Comparison of ENCODE assay signal across 9 cellular contexts in the genomic region with DNA sequence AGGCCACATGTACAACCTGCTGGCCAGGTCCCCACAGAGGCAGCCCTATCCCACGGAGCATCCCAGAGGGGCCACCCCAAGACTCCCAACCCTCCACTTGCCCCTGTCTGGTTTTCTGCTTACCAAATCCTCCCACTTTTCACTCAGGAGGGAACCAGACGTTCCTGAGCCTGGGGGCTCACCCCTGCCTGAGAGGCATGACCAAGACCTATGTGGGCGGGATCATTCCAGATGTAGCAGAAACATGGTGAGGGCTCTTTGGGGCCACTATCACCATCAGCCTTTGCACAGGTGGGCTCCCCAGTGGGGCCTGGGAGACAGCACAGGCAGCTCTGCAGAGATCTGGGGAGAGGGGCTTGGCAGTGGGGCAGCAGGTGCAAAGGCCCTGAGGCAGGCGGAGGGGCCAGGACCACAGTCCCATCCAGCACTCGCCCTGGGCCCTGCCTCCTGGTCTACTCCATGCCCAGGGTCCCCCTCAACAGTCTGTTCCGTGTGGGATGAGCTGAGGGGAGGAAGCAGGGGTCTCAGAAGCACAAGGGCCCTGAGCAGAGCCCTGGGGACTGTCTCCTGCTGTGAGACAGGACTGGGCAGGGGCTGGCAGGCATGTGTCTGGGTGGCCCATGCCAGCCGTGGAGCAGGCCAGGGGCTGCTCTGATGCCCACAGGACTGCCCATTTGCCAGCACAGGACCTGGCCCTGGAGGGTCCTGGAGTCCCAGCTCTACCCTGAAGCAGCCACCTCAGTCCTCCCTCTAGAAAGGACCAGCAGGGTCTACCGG. TPM values are rescaled to one million over a fixed set of nuclear protein-coding genes. Genes with fewer than 3 reads are reported as not detected.
A peak's percentile ranks its signal among the peaks of the same experiment; 100 is the strongest.
DNase-seq lines count a peak whose midpoint lies in the region; ATAC-seq and TF ChIP-seq lines count a peak whose summit lies in the region.
"Had no signal": no experiment of that assay in that cellular context is flagged by ENCODE, and none has a peak within 500 bp of the region (broad histone marks: within the 10 kb centered on the region; RNA-seq: fewer than 3 reads in every experiment).

No MANE protein-coding gene starts in this region.

- no peaks in the 10 kb centered on the region for H3K9me3 ChIP-seq in CD8-positive, alpha-beta memory T cell (ENCODE audit: low read length)
- H3K9me3 ChIP-seq in PC-9 (ENCODE audit: insufficient read depth, low read depth) (no peaks in the 10 kb centered on the region; the same call in 1 of the 2 replicates), ovary (no peaks in the 10 kb centered on the region)

- H3K36me3 Mint-ChIP-seq in CD8-positive, alpha-beta memory T cell = peaks cover 0 to 4% (median 0%) of the 10 kb centered on the region in 3 donors

- no peaks in the 10 kb centered on the region for H3K9me2 ChIP-seq in PC-9 (ENCODE audit: insufficient read depth)

- peak overlapping the region; percentile 63 for H3K4me3 ChIP-seq in CD8-positive, alpha-beta memory T cell (ENCODE audit: low read length)
- no peak overlapping the region for H3K4me3 ChIP-seq in PC-9
- peak overlapping the region in 7 of 59 donors; percentile 59 to 75 (median 71) for H3K4me3 ChIP-seq in dorsolateral prefrontal cortex
- no peak overlapping the region for H3K4me3 ChIP-seq in ovary

- no peak for TF ChIP-seq EP300 in ovary (IDR thresholded peaks at IDR 0.05)

- peak overlapping the region in 4 of 7 donors; percentile 81 to 88 (median 85) for H3K4me3 Mint-ChIP-seq in CD8-positive, alpha-beta memory T cell

- H2AFZ ChIP-seq in PC-9 = no peak overlapping the region

- CTCF ChIA-PET in CD8-positive, alpha-beta memory T cell (lab: Charles Lee) = interaction anchor here (1.2 to 1.6 kb wide), 3 partner anchors 8 to 61 kb away, joined by 3 to 5 read pairs (median 4); no protein-coding TSS in a partner anchor
- CTCF ChIA-PET in PC-9 (lab: Charles Lee) = no interaction called here

- H3K9me3 Mint-ChIP-seq in CD8-positive, alpha-beta memory T cell = peaks cover 0 to 2% (median 0%) of the 10 kb centered on the region in 5 donors

- peak overlapping the region; percentile 60 for H3K27ac ChIP-seq in CD8-positive, alpha-beta memory T cell (ENCODE audit: low read depth, low read length)
- H3K27ac ChIP-seq in PC-9 (no peak overlapping the region), dorsolateral prefrontal cortex (peak overlapping the region; percentile 45 to 98 (median 92)), ovary (peak overlapping the region in 1 of 2 donors; percentile 0)

- TF ChIP-seq POLR2A in ovary (IDR thresholded peaks at IDR 0.05) = no peak

- peak overlapping the region; percentile 75 for H3K4me2 ChIP-seq in PC-9

- H3K27ac Mint-ChIP-seq in CD8-positive, alpha-beta memory T cell = peak overlapping the region; percentile 93 to 100 (median 98)

- H3K27me3 ChIP-seq in CD8-positive, alpha-beta memory T cell (ENCODE audit: insufficient read depth, low read length, poor library complexity, severe bottlenecking) = no peaks in the 10 kb centered on the region
- H3K27me3 ChIP-seq in PC-9 (ENCODE audit: insufficient read depth, low read depth) = no peaks in the 10 kb centered on the region
- H3K27me3 ChIP-seq in dorsolateral prefrontal cortex = no peaks in the 10 kb centered on the region
- no peaks in the 10 kb centered on the region for H3K27me3 ChIP-seq in ovary

- TF ChIP-seq CTCF in PC-9 (conservative IDR thresholded peaks at IDR 0.05) (no peak), dorsolateral prefrontal cortex (IDR thresholded peaks at IDR 0.05 in 54 of 56, conservative IDR thresholded peaks at IDR 0.05 in 2 of 56; ENCODE audit: low read depth in 1 of 56, partially characterized antibody in 56 of 56) (no peak), ovary (IDR thresholded peaks at IDR 0.05) (no peak)

- intact Hi-C loops in PC-9 (cut with micrococcal nuclease; ENCODE audit: unreplicated experiment) (loop anchor here (2.0 kb wide), 1 partner anchor 39 kb away; no protein-coding TSS in a partner anchor), dorsolateral prefrontal cortex (cut with DNase I) (loop anchor here in 1 of 2 donors (5.0 kb wide), 1 partner anchor 33 kb away; no protein-coding TSS in a partner anchor), ovary (cut with DNase I) (loop anchor here (5.0 kb wide), 2 partner anchors 33 to 38 kb away; no protein-coding TSS in a partner anchor)

- peaks cover 0 to 4% of the 10 kb centered on the region in 2 donors for H3K27me3 Mint-ChIP-seq in CD8-positive, alpha-beta memory T cell

- peaks cover 7 to 30% (median 13%) of the 10 kb centered on the region in 3 donors for H3K4me1 Mint-ChIP-seq in CD8-positive, alpha-beta memory T cell

- no peak for ATAC-seq in GM18502 (IDR thresholded peaks at IDR 0.05; ENCODE audit: poor library complexity, unreplicated experiment)
- ATAC-seq in GM21786 (IDR thresholded peaks at IDR 0.05; ENCODE audit: unreplicated experiment) = no peak
- no peak for ATAC-seq in HG02759 (IDR thresholded peaks at IDR 0.05; ENCODE audit: unreplicated experiment)

- BruUV-seq in PC-9 (replicated peaks; lab: Mats Ljungman, UMichigan) = no TSS peak

- H3K4me1 ChIP-seq in CD8-positive, alpha-beta memory T cell (ENCODE audit: insufficient read depth, low read length) = peaks cover 20% of the 10 kb centered on the region
- H3K4me1 ChIP-seq in PC-9 (replicated peaks; ENCODE audit: insufficient read depth) (peaks cover 13% of the 10 kb centered on the region), ovary (ENCODE audit: insufficient read depth) (peaks cover 28% of the 10 kb centered on the region)

- POLR2A ChIA-PET in CD8-positive, alpha-beta memory T cell (lab: Charles Lee) = interaction anchor here (3.0 kb wide), 1 partner anchor 8 kb away, joined by 30 read pairs; a partner anchor contains a TSS
- POLR2A ChIA-PET in PC-9 (lab: Charles Lee; ENCODE audit: unreplicated experiment) = no interaction called here

- H3K36me3 ChIP-seq in CD8-positive, alpha-beta memory T cell (ENCODE audit: insufficient read depth, low read length) = no peaks in the 10 kb centered on the region
- H3K36me3 ChIP-seq in PC-9 (ENCODE audit: low read depth) (peaks cover under 1% of the 10 kb centered on the region; the same call in 1 of the 2 replicates), ovary (no peaks in the 10 kb centered on the region)

- H3K79me2 ChIP-seq in PC-9 (ENCODE audit: low read depth) = peaks cover under 1% of the 10 kb centered on the region; the same call in 1 of the 2 replicates

- peak in 1 of 5 donors; percentile 45 for DNase-seq in CD8-positive, alpha-beta memory T cell
- DNase-seq in PC-9 = no peak
- peak in 7 of 10 donors; percentile 9 to 44 (median 30) for DNase-seq in dorsolateral prefrontal cortex
- DNase-seq in ovary = peak; percentile 22 to 48 (median 36)
- no peak for DNase-seq in GM19240 (ENCODE audit: insufficient read length, low spot score)

- 80 to 87% (median 83%) methylated on average over 8 of the region's 8 CpGs for WGBS in ovary, 3 donors

- H3F3A ChIP-seq in PC-9 (ENCODE audit: insufficient read depth, low read depth) = peaks cover 42% of the 10 kb centered on the region; the same call in 1 of the 2 replicates

- peaks cover 21% of the 10 kb centered on the region for H4K20me1 ChIP-seq in PC-9 (ENCODE audit: insufficient read depth)

RNA-seq across cellular contexts. Expression of a gene that starts 9.4 kb away (rescaled TPM):
- total RNA-seq in CD8-positive, alpha-beta memory T cell = 100 to 1,000 TPM; 202 to 227 TPM
- polyA plus RNA-seq in CD8-positive, alpha-beta memory T cell = 39.3 TPM
- 67.0 and 84.8 TPM in 2 replicates for total RNA-seq in PC-9 (2021)
- 10 to 100 TPM; 18.9 to 92.4 (median 32.9) TPM for total RNA-seq in dorsolateral prefrontal cortex
- total RNA-seq in ovary = 100 to 1,000 TPM in 1 of 7 donors, 10 to 100 TPM in 6; 29.7 to 291 (median 45.3) TPM
- polyA plus RNA-seq in ovary = 10 to 100 TPM in 1 of 2 donors, 1 to 10 TPM in 1; 7.3 to 34.1 TPM

RNA-seq across cellular contexts. Expression of a gene that starts 42.6 kb away (rescaled TPM):
- total RNA-seq in CD8-positive, alpha-beta memory T cell = under 1 TPM; 0.20 to 0.29 TPM
- polyA plus RNA-seq in CD8-positive, alpha-beta memory T cell = not detected
- total RNA-seq in PC-9 (2021) = not detected in 2 replicates
- 1 to 10 TPM in 4 of 120 experiments, under 1 TPM in 52, not detected in 64; 0.11 to 1.7 (median 0.30) TPM for total RNA-seq in dorsolateral prefrontal cortex
- total RNA-seq in ovary = under 1 TPM in 3 of 7 donors, not detected in 4; 0.10 to 0.18 (median 0.10) TPM
- polyA plus RNA-seq in ovary = under 1 TPM in 1 of 2 donors, not detected in 1; 0.05 TPM
- total RNA-seq: mononuclear cell had no signal

RNA-seq across cellular contexts. Expression of a gene that starts 51.5 kb away (rescaled TPM):
- 10 to 100 TPM; 49.4 to 50.7 TPM for total RNA-seq in CD8-positive, alpha-beta memory T cell
- 53.2 TPM for polyA plus RNA-seq in CD8-positive, alpha-beta memory T cell
- total RNA-seq in PC-9 (2021) = 30.7 and 34.1 TPM in 2 replicates
- total RNA-seq in dorsolateral prefrontal cortex = 10 to 100 TPM; 19.4 to 50.3 (median 29.6) TPM
- 10 to 100 TPM; 12.9 to 53.4 (median 27.8) TPM for total RNA-seq in ovary
- 10 to 100 TPM in 1 of 2 donors, 1 to 10 TPM in 1; 9.5 to 21.4 TPM for polyA plus RNA-seq in ovary

RNA-seq across cellular contexts. Expression of a gene that starts 51.7 kb away (rescaled TPM):
- 10 to 100 TPM; 21.0 TPM for total RNA-seq in CD8-positive, alpha-beta memory T cell
- 21.8 TPM for polyA plus RNA-seq in CD8-positive, alpha-beta memory T cell
- 16.8 and 19.2 TPM in 2 replicates for total RNA-seq in PC-9 (2021)
- total RNA-seq in dorsolateral prefrontal cortex = 10 to 100 TPM in 117 of 120 experiments, 1 to 10 TPM in 3; 9.4 to 31.2 (median 15.9) TPM
- 10 to 100 TPM; 10.5 to 19.2 (median 15.5) TPM for total RNA-seq in ovary
- 10 to 100 TPM in 1 of 2 donors, 1 to 10 TPM in 1; 3.5 to 10.3 TPM for polyA plus RNA-seq in ovary

Comparison
In these comparisons a context has a peak if more than half of its experiments do, and no peak if none do; other contexts are left out.
1. DNase-seq: peak in dorsolateral prefrontal cortex (7 of 10) and ovary (5 of 5); none in PC-9 (0 of 2) and GM19240 (single experiment).